In genomic region chr2:163210430-163210918, GRCh38 we compare ENCODE assay signal across 17 cellular contexts.
DNase-seq lines count a peak whose midpoint lies in the region; ATAC-seq and TF ChIP-seq lines count a peak whose summit lies in the region.
"Had no signal": no experiment of that assay in that cellular context is flagged by ENCODE, and none has a peak within 500 bp of the region (broad histone marks: within the 10 kb centered on the region; RNA-seq: fewer than 3 reads in every experiment).

No MANE protein-coding gene starts in this region.

- no peaks in the 10 kb centered on the region for H3K36me3 Mint-ChIP-seq in T-helper 17 cell (ENCODE audit: low read depth)

- DNase-seq in Daoy (ENCODE audit: low read depth) = peak; percentile 4
- peak; percentile 30 for DNase-seq in NCI-H460 (ENCODE audit: extremely low read depth, low read depth)
- peak; percentile 77 for DNase-seq in epithelial cell of esophagus (ENCODE audit: low read depth)
- DNase-seq in omental fat pad (ENCODE audit: low spot score) = no peak
- DNase-seq in SKM-1 (lab: John Stamatoyannopoulos, UW; ENCODE audit: unreplicated experiment) = no peak
- no peak for DNase-seq in T-helper 17 cell
- no peak for DNase-seq in central memory CD4-positive, alpha-beta T cell
- DNase-seq: activated CD8-positive, alpha-beta memory T cell treated with anti-CD3 and anti-CD28 coated beads, Interleukin-2, amount 50 U/mL, for 48 hours; activated naive CD4-positive, alpha-beta T cell treated with anti-CD3 and anti-CD28 coated beads, Interleukin-2, amount 50 U/mL, for 16 hours; MG63; NK-92 treated with Interleukin-12 subunit alpha and Interleukin-12 subunit beta, amount 100 ng/mL, for 24 hours; stimulated activated naive CD4-positive, alpha-beta T cell treated with Interleukin-2 at 50 U/mL for 16 hours had no signal

- no peak overlapping the region for H3K27ac Mint-ChIP-seq in T-helper 17 cell

- H3K4me1 Mint-ChIP-seq in T-helper 17 cell = no peaks in the 10 kb centered on the region

- H3K4me3 ChIP-seq in epithelial cell of esophagus (ENCODE audit: low read length) = no peak overlapping the region
- H3K4me3 ChIP-seq: lung, MG63 had no signal

- TF ChIP-seq CTCF in epithelial cell of esophagus (IDR thresholded peaks at IDR 0.05; ENCODE audit: insufficient read depth, low read depth, low read length, missing control alignments) = no peak
- TF ChIP-seq CTCF in omental fat pad (IDR thresholded peaks at IDR 0.05) = no peak

- no peak overlapping the region for H3K4me3 Mint-ChIP-seq in T-helper 17 cell
- H3K4me3 Mint-ChIP-seq: neural crest cell had no signal

- ATAC-seq in omental fat pad (ENCODE audit: low FRiP score) = peak; percentile 57
- no peak for ATAC-seq in T-helper 17 cell
- ATAC-seq in HG03460 (IDR thresholded peaks at IDR 0.05; ENCODE audit: unreplicated experiment) = no peak
- ATAC-seq: activated CD4-positive, CD25-positive, alpha-beta regulatory T cell treated with anti-CD3 and anti-CD28 coated beads, Interleukin-2, amount 50 U/mL, for 24 hours; sciatic nerve had no signal

- no peaks in the 10 kb centered on the region for H3K27me3 Mint-ChIP-seq in T-helper 17 cell

- no peaks in the 10 kb centered on the region for H3K9me3 ChIP-seq in T-helper 17 cell (ENCODE audit: control insufficient read depth, low read length, poor library complexity, severe bottlenecking)
- H3K9me3 ChIP-seq: MG63 had no signal

Comparison
In these comparisons a context has a peak if more than half of its experiments do, and no peak if none do; other contexts are left out.
1. DNase-seq: peak in Daoy (single experiment), NCI-H460 (single experiment) and epithelial cell of esophagus (single experiment); none in omental fat pad (single experiment), SKM-1 (single experiment), T-helper 17 cell (0 of 3) and central memory CD4-positive, alpha-beta T cell (single experiment).